8 cellular contexts compared by ENCODE assay signal in genomic region chr2:168890006-168890782, GRCh38. TPM values are rescaled to one million over a fixed set of nuclear protein-coding genes. Genes with fewer than 3 reads are reported as not detected.
DNase-seq lines count a peak whose midpoint lies in the region; ATAC-seq and TF ChIP-seq lines count a peak whose summit lies in the region.

SPC25 (minus strand) TSS chr2:168890430; CDS start chr2:168889519, 911 bp downstream.

- peak within 1 kb of the TSS; percentile 27 for H3K4me3 ChIP-seq in right cardiac atrium (ENCODE audit: low read length)
- peak within 1 kb of the TSS; percentile 53 to 58 for H3K4me3 ChIP-seq in vagina

- H3K4me3 Mint-ChIP-seq in T-helper 17 cell = peak within 1 kb of the TSS; percentile 100

- ATAC-seq in GM18499 (IDR thresholded peaks at IDR 0.05; ENCODE audit: insufficient read depth, unreplicated experiment) (peak; percentile 99), HG02885 (IDR thresholded peaks at IDR 0.05; ENCODE audit: poor library complexity, unreplicated experiment) (peak; percentile 100), T-helper 17 cell (peak; percentile 100), right cardiac atrium (peak; percentile 98 to 99)

- H3K27me3 ChIP-seq in right cardiac atrium (ENCODE audit: control insufficient read depth, insufficient read depth) (no peaks in the 10 kb centered on the region), vagina (no peaks in the 10 kb centered on the region)

- H3K27ac ChIP-seq in right cardiac atrium (ENCODE audit: low read length) (no peak within 1 kb of the TSS), vagina (no peak within 1 kb of the TSS)

- peak in 1 of 3 experiments; percentile 7 for TF ChIP-seq CTCF in vagina (IDR thresholded peaks at IDR 0.05)

- no peaks in the 10 kb centered on the region for H3K36me3 ChIP-seq in vagina

- H3K9me3 ChIP-seq in T-helper 17 cell (ENCODE audit: control insufficient read depth, low read length, poor library complexity, severe bottlenecking) = no peaks in the 10 kb centered on the region
- H3K9me3 ChIP-seq in right cardiac atrium (ENCODE audit: control insufficient read depth, low read length) = no peaks in the 10 kb centered on the region
- no peaks in the 10 kb centered on the region for H3K9me3 ChIP-seq in vagina

- TF ChIP-seq POLR2A in vagina (IDR thresholded peaks at IDR 0.05) = no peak

- intact Hi-C loops in right cardiac atrium (cut with DNase I) = no loop called here
- intact Hi-C loops in vagina (cut with DNase I) = no loop called here

- peak; percentile 60 to 72 for DNase-seq in NCI-H187 (lab: John Stamatoyannopoulos, UW)
- DNase-seq in T-helper 17 cell = peak; percentile 72 to 82 (median 76)
- peak; percentile 12 to 91 (median 73) for DNase-seq in amygdala (lab: John Stamatoyannopoulos, UW)
- DNase-seq in right cardiac atrium = peak; percentile 88 to 95 (median 93)
- peak; percentile 50 for DNase-seq in pulmonary artery endothelial cell (ENCODE audit: low read depth, low spot score)
- DNase-seq in vagina (ENCODE audit: extremely low spot score in 2 of 2) = no peak

- peaks cover 2% of the 10 kb centered on the region for H3K36me3 Mint-ChIP-seq in T-helper 17 cell (ENCODE audit: low read depth)

- H3K4me1 Mint-ChIP-seq in T-helper 17 cell = peaks cover 11% of the 10 kb centered on the region

- H3K27me3 Mint-ChIP-seq in T-helper 17 cell = no peaks in the 10 kb centered on the region

- peak within 1 kb of the TSS; percentile 83 for H3K27ac Mint-ChIP-seq in T-helper 17 cell

- H3K4me1 ChIP-seq in right cardiac atrium (ENCODE audit: control insufficient read depth, insufficient read depth, low read length) (no peaks in the 10 kb centered on the region), vagina (peaks cover 12% of the 10 kb centered on the region)

- under 1% methylated on average over 38 of the region's 38 CpGs for WGBS in right cardiac atrium

RNA-seq across cellular contexts. Expression of gene SPC25, which starts in this region (rescaled TPM):
- total RNA-seq in T-helper 17 cell (under 1 TPM in 1 of 2 donors, not detected in 1; 0.27 TPM), right cardiac atrium (under 1 TPM in 3 of 4 donors, not detected in 1; 0.31 to 0.53 (median 0.46) TPM), pulmonary artery endothelial cell (4.4 and 9.0 TPM in 2 replicates), vagina (not detected)
- not detected for polyA plus RNA-seq in right cardiac atrium

Comparison
In these comparisons a context has a peak if more than half of its experiments do, and no peak if none do; other contexts are left out.
1. Peak in DNase-seq and ATAC-seq in T-helper 17 cell; RNA of the gene not detected or under 1 TPM.
2. Peak in DNase-seq, ATAC-seq and H3K4me3 ChIP-seq in right cardiac atrium; RNA of the gene not detected or under 1 TPM.
3. DNase-seq: peak in NCI-H187 (2 of 2), amygdala (56 of 56) and pulmonary artery endothelial cell (single experiment); none in vagina (0 of 2).
4. Peak in every context shown above with its lines, with median percentiles within 50 percentile points of each other: ATAC-seq.